ENCODE assay signal across 13 cellular contexts in the genomic region with DNA sequence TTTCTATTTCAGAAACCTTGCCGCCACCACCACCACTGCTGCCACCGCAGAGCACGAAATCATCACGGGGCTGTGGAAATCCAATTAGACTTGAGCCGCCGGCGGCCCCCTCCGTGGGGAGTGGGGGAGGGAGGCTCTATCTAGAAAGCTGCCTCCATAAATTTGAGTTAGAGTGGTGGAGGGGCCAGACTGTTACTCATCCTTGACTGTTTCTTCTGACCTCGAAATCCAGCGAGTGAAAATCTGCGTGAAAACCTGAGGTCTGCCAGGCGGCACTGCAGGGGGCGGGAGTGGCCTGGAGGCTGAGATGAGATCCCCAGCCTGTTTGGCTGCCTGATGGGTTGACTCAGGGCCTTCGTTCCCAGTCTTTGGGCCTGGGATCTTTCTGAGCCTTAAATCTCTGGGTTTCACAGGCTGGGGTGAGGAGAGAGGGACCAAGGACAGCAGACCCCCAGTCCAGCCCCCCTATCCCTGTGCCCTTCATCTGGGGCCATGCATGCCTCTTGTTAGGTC. TPM values are rescaled to one million over a fixed set of nuclear protein-coding genes. Genes with fewer than 3 reads are reported as not detected.
DNase-seq lines count a peak whose midpoint lies in the region; ATAC-seq, FAIRE-seq and TF ChIP-seq lines count a peak whose summit lies in the region.
"Had no signal": no experiment of that assay in that cellular context is flagged by ENCODE, and none has a peak within 500 bp of the region (broad histone marks: within the 10 kb centered on the region; RNA-seq: fewer than 3 reads in every experiment).

No MANE protein-coding gene starts in this region.

- no peak for FAIRE-seq in astrocyte (lab: Jason Lieb, UNC)

- H3K4me1 Mint-ChIP-seq in astrocyte (ENCODE audit: low read depth, unreplicated experiment): peaks cover 36% of the 10 kb centered on the region
- H3K4me1 Mint-ChIP-seq in activated naive CD4-positive, alpha-beta T cell treated with anti-CD3 and anti-CD28 coated beads, Interleukin-2, amount 10 ng/mL, durations not matched to agents 7 days and 5 days: no peaks in the 10 kb centered on the region
- no peaks in the 10 kb centered on the region for H3K4me1 Mint-ChIP-seq in activated CD8-positive, alpha-beta T cell treated with anti-CD3 and anti-CD28 coated beads for 36 hours (ENCODE audit: low read depth)
- H3K4me1 Mint-ChIP-seq: B cell had no signal

- POLR2A ChIA-PET in activated CD8-positive, alpha-beta T cell treated with anti-CD3 and anti-CD28 coated beads for 36 hours (lab: Charles Lee): no interaction called here

- ATAC-seq in left ventricle myocardium superior: no peak
- ATAC-seq in activated CD8-positive, alpha-beta T cell treated with anti-CD3 and anti-CD28 coated beads for 36 hours: no peak
- ATAC-seq: sciatic nerve had no signal

- no peaks in the 10 kb centered on the region for H3K9me3 ChIP-seq in astrocyte (ENCODE audit: insufficient read depth, low read depth, low read length)

- intact Hi-C loops in left ventricle myocardium superior (cut with micrococcal nuclease) (no loop called here), cardiac septum (cut with DNase I) (no loop called here)
- intact Hi-C loops in activated CD8-positive, alpha-beta T cell treated with anti-CD3 and anti-CD28 coated beads for 36 hours (cut with micrococcal nuclease): no loop called here

- peaks cover 2% of the 10 kb centered on the region for H3K36me3 Mint-ChIP-seq in astrocyte (ENCODE audit: low read depth, unreplicated experiment)
- no peaks in the 10 kb centered on the region for H3K36me3 Mint-ChIP-seq in activated naive CD4-positive, alpha-beta T cell treated with anti-CD3 and anti-CD28 coated beads, Interleukin-2, amount 10 ng/mL, durations not matched to agents 7 days and 5 days
- H3K36me3 Mint-ChIP-seq in activated CD8-positive, alpha-beta T cell treated with anti-CD3 and anti-CD28 coated beads for 36 hours (ENCODE audit: low read depth): no peaks in the 10 kb centered on the region
- H3K36me3 Mint-ChIP-seq: activated CD4-positive, alpha-beta memory T cell treated with anti-CD3 and anti-CD28 coated beads for 36 hours had no signal

- peaks cover 33% of the 10 kb centered on the region for H3K4me1 ChIP-seq in astrocyte (ENCODE audit: insufficient read depth, low read length)

- peak overlapping the region; percentile 66 for H3K27ac Mint-ChIP-seq in astrocyte (ENCODE audit: unreplicated experiment)
- H3K27ac Mint-ChIP-seq in activated naive CD4-positive, alpha-beta T cell treated with anti-CD3 and anti-CD28 coated beads, Interleukin-2, amount 10 ng/mL, durations not matched to agents 7 days and 5 days: no peak overlapping the region
- H3K27ac Mint-ChIP-seq in activated CD8-positive, alpha-beta T cell treated with anti-CD3 and anti-CD28 coated beads for 36 hours: no peak overlapping the region
- H3K27ac Mint-ChIP-seq: activated CD4-positive, alpha-beta memory T cell treated with anti-CD3 and anti-CD28 coated beads for 36 hours; B cell had no signal

- no peaks in the 10 kb centered on the region for H4K20me1 ChIP-seq in astrocyte (ENCODE audit: insufficient read depth, low read length)

- H3K27me3 Mint-ChIP-seq in astrocyte (ENCODE audit: low read depth, unreplicated experiment): no peaks in the 10 kb centered on the region
- H3K27me3 Mint-ChIP-seq in activated naive CD4-positive, alpha-beta T cell treated with anti-CD3 and anti-CD28 coated beads, Interleukin-2, amount 10 ng/mL, durations not matched to agents 7 days and 5 days: peaks cover 4% of the 10 kb centered on the region
- H3K27me3 Mint-ChIP-seq in activated CD8-positive, alpha-beta T cell treated with anti-CD3 and anti-CD28 coated beads for 36 hours: no peaks in the 10 kb centered on the region

- H3K27me3 ChIP-seq in astrocyte (ENCODE audit: insufficient read depth, low read length): no peaks in the 10 kb centered on the region

- no peaks in the 10 kb centered on the region for H3K36me3 ChIP-seq in astrocyte (ENCODE audit: insufficient read depth, low read length)

- DNase-seq in left ventricle myocardium superior (peak; percentile 9), cardiac septum (ENCODE audit: low spot score) (no peak), astrocyte (ENCODE audit: low read depth) (peak; percentile 77), kidney glomerular epithelial cell (lab: John Stamatoyannopoulos, UW) (peak; percentile 60), SIG-M5 treated with dmso at 0.1 percent for 504 hours (lab: John Stamatoyannopoulos, UW; ENCODE audit: unreplicated experiment) (no peak), NAMALWA (ENCODE audit: low spot score) (no peak)
- DNase-seq in activated naive CD4-positive, alpha-beta T cell treated with anti-CD3 and anti-CD28 coated beads, Interleukin-2, amount 10 ng/mL, durations not matched to agents 7 days and 5 days: no peak
- DNase-seq in activated CD8-positive, alpha-beta T cell treated with anti-CD3 and anti-CD28 coated beads for 36 hours: no peak
- DNase-seq: activated CD4-positive, alpha-beta memory T cell treated with anti-CD3 and anti-CD28 coated beads for 36 hours; NCI-H2107; stimulated activated CD8-positive, alpha-beta memory T cell treated with anti-CD3 and anti-CD28 coated beads, Interleukin-4, amount 100 ng/mL, for 48 hours had no signal

- H2AFZ ChIP-seq in astrocyte (ENCODE audit: low read depth, low read length): no peak overlapping the region

- peak overlapping the region; percentile 54 for H3K4me3 Mint-ChIP-seq in astrocyte (ENCODE audit: unreplicated experiment)
- no peak overlapping the region for H3K4me3 Mint-ChIP-seq in activated naive CD4-positive, alpha-beta T cell treated with anti-CD3 and anti-CD28 coated beads, Interleukin-2, amount 10 ng/mL, durations not matched to agents 7 days and 5 days
- H3K4me3 Mint-ChIP-seq in activated CD8-positive, alpha-beta T cell treated with anti-CD3 and anti-CD28 coated beads for 36 hours: no peak overlapping the region
- H3K4me3 Mint-ChIP-seq: activated CD4-positive, alpha-beta memory T cell treated with anti-CD3 and anti-CD28 coated beads for 36 hours; B cell had no signal

- H3K4me2 ChIP-seq in astrocyte (ENCODE audit: low read length): peak overlapping the region; percentile 71

- peak overlapping the region; percentile 15 for H3K4me3 ChIP-seq in astrocyte (ENCODE audit: insufficient read depth, low read depth, low read length)

- no peak for TF ChIP-seq CTCF in astrocyte (IDR thresholded peaks at IDR 0.05; ENCODE audit: insufficient read depth, low read depth, low read length)
- TF ChIP-seq CTCF in activated CD8-positive, alpha-beta T cell treated with anti-CD3 and anti-CD28 coated beads for 36 hours (IDR thresholded peaks at IDR 0.05): no peak

- CTCF ChIA-PET in activated naive CD4-positive, alpha-beta T cell treated with anti-CD3 and anti-CD28 coated beads, Interleukin-2, amount 10 ng/mL, durations not matched to agents 7 days and 5 days (lab: Charles Lee): no interaction called here
- CTCF ChIA-PET in activated CD8-positive, alpha-beta T cell treated with anti-CD3 and anti-CD28 coated beads for 36 hours (lab: Charles Lee): no interaction called here

- peaks cover 26% of the 10 kb centered on the region for H3K79me2 ChIP-seq in astrocyte (ENCODE audit: insufficient read depth, low read length)

- peak overlapping the region; percentile 65 for H3K9ac ChIP-seq in astrocyte (ENCODE audit: low read length)

- H3K9me3 Mint-ChIP-seq in astrocyte (ENCODE audit: unreplicated experiment): no peaks in the 10 kb centered on the region
- H3K9me3 Mint-ChIP-seq in activated naive CD4-positive, alpha-beta T cell treated with anti-CD3 and anti-CD28 coated beads, Interleukin-2, amount 10 ng/mL, durations not matched to agents 7 days and 5 days: no peaks in the 10 kb centered on the region
- H3K9me3 Mint-ChIP-seq in activated CD8-positive, alpha-beta T cell treated with anti-CD3 and anti-CD28 coated beads for 36 hours: no peaks in the 10 kb centered on the region
- H3K9me3 Mint-ChIP-seq: activated CD4-positive, alpha-beta memory T cell treated with anti-CD3 and anti-CD28 coated beads for 36 hours had no signal

- H3K27ac ChIP-seq in astrocyte (ENCODE audit: low read depth, low read length): peak overlapping the region; percentile 87

RNA-seq across cellular contexts. Expression of a gene that starts 29.9 kb away (rescaled TPM):
- total RNA-seq in left ventricle myocardium superior (159 TPM), cardiac septum (299 TPM), astrocyte (39.8 and 40.9 TPM in 2 replicates)
- under 1 TPM in 1 of 2 experiments, not detected in 1; 0.07 TPM for total RNA-seq in activated CD8-positive, alpha-beta T cell treated with anti-CD3 and anti-CD28 coated beads for 36 hours

Comparison
In these comparisons a context has a peak if more than half of its experiments do, and no peak if none do; other contexts are left out.
1. DNase-seq: peak in left ventricle myocardium superior (single experiment), astrocyte (single experiment) and kidney glomerular epithelial cell (single experiment); none in cardiac septum (single experiment), SIG-M5 treated with dmso at 0.1 percent for 504 hours (single experiment), activated naive CD4-positive, alpha-beta T cell treated with anti-CD3 and anti-CD28 coated beads, Interleukin-2, amount 10 ng/mL, durations not matched to agents 7 days and 5 days (single experiment), NAMALWA (single experiment) and activated CD8-positive, alpha-beta T cell treated with anti-CD3 and anti-CD28 coated beads for 36 hours (single experiment).
2. RNA of a gene that starts 29.9 kb away (total RNA-seq): 299 TPM in cardiac septum (single experiment), 159 TPM in left ventricle myocardium superior (single experiment) and 39.8 to 40.9 TPM in astrocyte; 0.07 TPM in activated CD8-positive, alpha-beta T cell treated with anti-CD3 and anti-CD28 coated beads for 36 hours; every median in the first group is over 10 times any median in the second.